ENCODE assay signal across 15 cellular contexts in the genomic region with DNA sequence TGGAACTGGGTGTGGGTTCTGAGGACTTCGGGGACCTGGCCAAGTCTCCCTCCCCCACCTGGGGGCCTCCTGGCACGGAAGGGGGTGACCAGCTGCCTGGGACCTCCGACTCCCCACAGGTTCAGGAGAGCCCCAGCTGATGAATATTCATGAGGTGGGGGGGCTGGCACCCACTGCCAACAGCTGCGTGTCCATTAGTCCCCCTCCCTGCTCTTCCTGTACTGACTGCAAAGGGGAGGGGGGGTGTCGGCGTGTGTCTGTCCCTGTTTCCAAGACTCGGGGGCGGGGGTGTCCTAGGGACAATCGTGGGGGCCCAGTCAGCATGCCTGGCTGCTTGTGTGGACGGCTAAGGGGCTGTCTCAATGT. TPM values are rescaled to one million over a fixed set of nuclear protein-coding genes. Genes with fewer than 3 reads are reported as not detected.
DNase-seq lines count a peak whose midpoint lies in the region; ATAC-seq, FAIRE-seq and TF ChIP-seq lines count a peak whose summit lies in the region.
"Had no signal": no experiment of that assay in that cellular context is flagged by ENCODE, and none has a peak within 500 bp of the region (broad histone marks: within the 10 kb centered on the region; RNA-seq: fewer than 3 reads in every experiment).

No MANE protein-coding gene starts in this region.

- intact Hi-C loops in activated B cell treated with CpG ODN at 0.5 μM for 24 hours (cut with micrococcal nuclease) (no loop called here), kidney (cut with DNase I) (no loop called here)

- no peak overlapping the region for H3K9ac ChIP-seq in subcutaneous abdominal adipose tissue (ENCODE audit: low read length in 5 of 5)
- no peak overlapping the region for H3K9ac ChIP-seq in kidney (ENCODE audit: low read length in 2 of 2)

- no peak for TF ChIP-seq CTCF in activated B cell treated with CpG ODN at 0.5 μM for 24 hours (IDR thresholded peaks at IDR 0.05)
- no peak for TF ChIP-seq CTCF in kidney (IDR thresholded peaks at IDR 0.05; ENCODE audit: borderline replicate concordance, extremely low read depth, insufficient read depth)

- peak; percentile 40 for DNase-seq in DMS79 treated with DMSO at 0.1 percent for 48 hours (lab: John Stamatoyannopoulos, UW)
- DNase-seq in DMS79 (lab: John Stamatoyannopoulos, UW): no peak
- no peak for DNase-seq in activated B cell treated with CpG ODN at 0.5 μM for 24 hours
- DNase-seq in memory B cell (ENCODE audit: low spot score in 2 of 2): no peak
- no peak for DNase-seq in Kasumi-1 (lab: John Stamatoyannopoulos, UW)
- no peak for DNase-seq in kidney
- no peak for DNase-seq in NCI-H1048 (lab: John Stamatoyannopoulos, UW)
- DNase-seq: activated T-cell treated with anti-CD3 and anti-CD28 coated beads, Interleukin-2, amount 50 U/mL, for 1 hour; aorta; NCI-H187 had no signal

- H3K4me3 Mint-ChIP-seq in activated B cell treated with CpG ODN at 0.5 μM for 24 hours (no peak overlapping the region), memory B cell (peak overlapping the region; percentile 43)

- H3K27ac ChIP-seq in subcutaneous abdominal adipose tissue (ENCODE audit: low read depth, low read length): peak overlapping the region; percentile 30
- H3K27ac ChIP-seq in kidney (ENCODE audit: low read depth in 2 of 2, low read length in 2 of 2): no peak overlapping the region

- peaks cover 11 to 29% (median 21%) of the 10 kb centered on the region in 5 donors for H3K4me1 ChIP-seq in subcutaneous abdominal adipose tissue (ENCODE audit: control insufficient read depth in 5 of 5, insufficient read depth in 5 of 5, low read length in 5 of 5)
- peaks cover 4 to 11% of the 10 kb centered on the region in 2 donors for H3K4me1 ChIP-seq in kidney (ENCODE audit: control insufficient read depth in 1 of 2, insufficient read depth in 1 of 2, low read depth in 1 of 2, low read length in 2 of 2)

- no peaks in the 10 kb centered on the region for H3K27me3 ChIP-seq in subcutaneous abdominal adipose tissue (ENCODE audit: control insufficient read depth in 5 of 5, insufficient read depth in 4 of 5, low read length in 5 of 5)
- H3K27me3 ChIP-seq: tibial artery had no signal

- H3K36me3 Mint-ChIP-seq in activated B cell treated with CpG ODN at 0.5 μM for 24 hours (ENCODE audit: low read depth) (no peaks in the 10 kb centered on the region), memory B cell (no peaks in the 10 kb centered on the region)

- POLR2A ChIA-PET in activated B cell treated with CpG ODN at 0.5 μM for 24 hours (lab: Charles Lee): interaction anchor here (0.6 to 1.9 kb wide), 4 partner anchors 63 to 171 kb away, joined by 4 to 7 read pairs (median 5); no protein-coding TSS in a partner anchor

- no peaks in the 10 kb centered on the region for H3K36me3 ChIP-seq in subcutaneous abdominal adipose tissue (ENCODE audit: control insufficient read depth in 5 of 5, insufficient read depth in 5 of 5, low read length in 5 of 5)
- H3K36me3 ChIP-seq in kidney (ENCODE audit: control insufficient read depth in 1 of 2, insufficient read depth in 2 of 2, low read length in 2 of 2): no peaks in the 10 kb centered on the region
- H3K36me3 ChIP-seq: HAP-1, tibial artery had no signal

- H3K9me3 ChIP-seq in subcutaneous abdominal adipose tissue (ENCODE audit: control insufficient read depth in 5 of 5, low read length in 5 of 5) (no peaks in the 10 kb centered on the region), kidney (ENCODE audit: control insufficient read depth in 1 of 2, low read length in 2 of 2) (no peaks in the 10 kb centered on the region)
- H3K9me3 ChIP-seq: HAP-1, tibial artery had no signal

- peaks cover 3% of the 10 kb centered on the region for H3K4me1 Mint-ChIP-seq in activated B cell treated with CpG ODN at 0.5 μM for 24 hours
- peaks cover 19% of the 10 kb centered on the region for H3K4me1 Mint-ChIP-seq in memory B cell

- no peak overlapping the region for H3K27ac Mint-ChIP-seq in activated B cell treated with CpG ODN at 0.5 μM for 24 hours
- no peak overlapping the region for H3K27ac Mint-ChIP-seq in memory B cell

- CTCF ChIA-PET in activated B cell treated with CpG ODN at 0.5 μM for 24 hours (lab: Charles Lee): interaction anchor here (0.6 to 3.8 kb wide), 8 partner anchors 19 to 605 kb away, joined by 3 to 34 read pairs (median 4); no protein-coding TSS in a partner anchor

- no peaks in the 10 kb centered on the region for H3K9me3 Mint-ChIP-seq in activated B cell treated with CpG ODN at 0.5 μM for 24 hours
- H3K9me3 Mint-ChIP-seq in memory B cell: no peaks in the 10 kb centered on the region

- FAIRE-seq in kidney (lab: Jason Lieb, UNC): no peak
- FAIRE-seq: D721Med had no signal

- H3K27me3 Mint-ChIP-seq in activated B cell treated with CpG ODN at 0.5 μM for 24 hours (peaks cover 3% of the 10 kb centered on the region), memory B cell (peaks cover 2% of the 10 kb centered on the region)

- ATAC-seq in activated B cell treated with CpG ODN at 0.5 μM for 24 hours (ENCODE audit: low read depth): peak; percentile 14
- ATAC-seq in memory B cell (ENCODE audit: low read depth): no peak

- H3K4me3 ChIP-seq in subcutaneous abdominal adipose tissue (ENCODE audit: low read depth in 1 of 5, low read length in 5 of 5): no peak overlapping the region
- no peak overlapping the region for H3K4me3 ChIP-seq in kidney (ENCODE audit: low read length in 2 of 2)
- H3K4me3 ChIP-seq: HAP-1, tibial artery had no signal

RNA-seq across cellular contexts. Expression of gene NFIX, which starts 10.6 kb away (rescaled TPM):
- 2.6 and 2.7 TPM in 2 replicates for total RNA-seq in activated B cell treated with CpG ODN at 0.5 μM for 24 hours
- total RNA-seq in kidney: 65.0 TPM
- 4.3 TPM for polyA plus RNA-seq in kidney (ENCODE audit: insufficient read depth, low read depth, low replicate concordance)

RNA-seq across cellular contexts. Expression of gene DAND5, which starts 15.3 kb away (rescaled TPM):
- total RNA-seq in activated B cell treated with CpG ODN at 0.5 μM for 24 hours: not detected in 2 replicates
- not detected for total RNA-seq in kidney
- not detected for polyA plus RNA-seq in kidney (ENCODE audit: insufficient read depth, low read depth, low replicate concordance)
- total RNA-seq: aorta, HT-29 had no signal

RNA-seq across cellular contexts. Expression of gene GADD45GIP1, which starts 27.6 kb away (rescaled TPM):
- total RNA-seq in activated B cell treated with CpG ODN at 0.5 μM for 24 hours (16.7 and 19.6 TPM in 2 replicates), kidney (18.4 TPM)
- polyA plus RNA-seq in kidney (ENCODE audit: insufficient read depth, low read depth, low replicate concordance): 71.3 TPM

RNA-seq across cellular contexts. Expression of gene RAD23A, which starts 39.0 kb away (rescaled TPM):
- total RNA-seq in activated B cell treated with CpG ODN at 0.5 μM for 24 hours (106 and 112 TPM in 2 replicates), kidney (79.2 TPM)
- 105 TPM for polyA plus RNA-seq in kidney (ENCODE audit: insufficient read depth, low read depth, low replicate concordance)

RNA-seq across cellular contexts. Expression of gene CALR, which starts 46.3 kb away (rescaled TPM):
- total RNA-seq in activated B cell treated with CpG ODN at 0.5 μM for 24 hours (721 and 802 TPM in 2 replicates), kidney (1,087 TPM)
- polyA plus RNA-seq in kidney (ENCODE audit: insufficient read depth, low read depth, low replicate concordance): 1,037 TPM

Comparison
In these comparisons a context has a peak if more than half of its experiments do, and no peak if none do; other contexts are left out.
1. RNA of gene NFIX, which starts 10.6 kb away (total RNA-seq): 65.0 TPM in kidney (single experiment); 2.6 to 2.7 TPM in activated B cell treated with CpG ODN at 0.5 μM for 24 hours; every median in the first group is over 10 times any median in the second.